1 cellular context compared by ENCODE assay signal in genomic region chr4:1542516-1543320, GRCh38.
TF ChIP-seq lines count a peak whose summit lies in the region.

No MANE protein-coding gene starts in this region.

TF ChIP-seq in HepG2, 621 proteins besides CTCF, POLR2A, EP300 and RAD21 (continued from another document):
- TF ChIP-seq PATZ1 (CRISPR knock-in tag; IDR thresholded peaks at IDR 0.05) (peak; percentile 20; the same call in 1 of the 2 replicates), SOX13 (IDR thresholded peaks at IDR 0.05) (no peak), SOX13 (CRISPR knock-in tag; conservative IDR thresholded peaks at IDR 0.05 in 1 of 2, IDR thresholded peaks at IDR 0.05 in 1 of 2) (peak in 1 of 2 experiments; percentile 75; a peak in 2 of 4 replicates), SOX5 (CRISPR knock-in tag; IDR thresholded peaks at IDR 0.05; ENCODE audit: borderline replicate concordance) (peak; percentile 62; the same call in 1 of the 2 replicates), CEBPG (CRISPR knock-in tag; IDR thresholded peaks at IDR 0.05) (peak; percentile 90), LCORL (IDR thresholded peaks at IDR 0.05) (no peak), LCORL (CRISPR knock-in tag; IDR thresholded peaks at IDR 0.05) (0 out of 2 replicates have a peak, but pooled peaks have one; percentile 18)
- TF ChIP-seq, protein P1, sequence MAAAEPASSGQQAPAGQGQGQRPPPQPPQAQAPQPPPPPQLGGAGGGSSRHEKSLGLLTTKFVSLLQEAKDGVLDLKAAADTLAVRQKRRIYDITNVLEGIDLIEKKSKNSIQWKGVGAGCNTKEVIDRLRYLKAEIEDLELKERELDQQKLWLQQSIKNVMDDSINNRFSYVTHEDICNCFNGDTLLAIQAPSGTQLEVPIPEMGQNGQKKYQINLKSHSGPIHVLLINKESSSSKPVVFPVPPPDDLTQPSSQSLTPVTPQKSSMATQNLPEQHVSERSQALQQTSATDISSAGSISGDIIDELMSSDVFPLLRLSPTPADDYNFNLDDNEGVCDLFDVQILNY (CRISPR knock-in tag; conservative IDR thresholded peaks at IDR 0.05): no peak
